2 cellular contexts compared by ENCODE assay signal in the genomic region with DNA sequence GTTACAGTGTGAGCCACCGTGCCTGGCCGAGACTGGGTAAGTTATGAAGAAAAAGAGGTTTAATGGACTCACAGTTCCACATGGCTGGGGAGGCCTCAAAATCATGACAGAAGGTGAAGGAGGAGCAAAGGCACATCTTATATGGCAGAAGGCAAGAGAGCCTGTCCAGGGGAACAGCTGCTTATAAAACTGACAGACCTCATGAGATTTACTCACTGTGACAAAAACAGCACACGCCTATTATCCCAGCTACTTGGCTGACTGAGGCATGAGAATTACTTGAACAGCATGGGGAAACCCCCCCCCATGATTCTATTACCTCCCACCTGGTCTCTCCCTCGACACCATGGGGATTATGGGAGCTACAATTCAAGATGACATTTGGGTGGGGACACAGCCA.
TF ChIP-seq lines count a peak whose summit lies in the region.

No MANE protein-coding gene starts in this region.

TF ChIP-seq in GM23338, 12 proteins besides CTCF, POLR2A, EP300 and RAD21 (continues in another document):
- TF ChIP-seq, protein P1, sequence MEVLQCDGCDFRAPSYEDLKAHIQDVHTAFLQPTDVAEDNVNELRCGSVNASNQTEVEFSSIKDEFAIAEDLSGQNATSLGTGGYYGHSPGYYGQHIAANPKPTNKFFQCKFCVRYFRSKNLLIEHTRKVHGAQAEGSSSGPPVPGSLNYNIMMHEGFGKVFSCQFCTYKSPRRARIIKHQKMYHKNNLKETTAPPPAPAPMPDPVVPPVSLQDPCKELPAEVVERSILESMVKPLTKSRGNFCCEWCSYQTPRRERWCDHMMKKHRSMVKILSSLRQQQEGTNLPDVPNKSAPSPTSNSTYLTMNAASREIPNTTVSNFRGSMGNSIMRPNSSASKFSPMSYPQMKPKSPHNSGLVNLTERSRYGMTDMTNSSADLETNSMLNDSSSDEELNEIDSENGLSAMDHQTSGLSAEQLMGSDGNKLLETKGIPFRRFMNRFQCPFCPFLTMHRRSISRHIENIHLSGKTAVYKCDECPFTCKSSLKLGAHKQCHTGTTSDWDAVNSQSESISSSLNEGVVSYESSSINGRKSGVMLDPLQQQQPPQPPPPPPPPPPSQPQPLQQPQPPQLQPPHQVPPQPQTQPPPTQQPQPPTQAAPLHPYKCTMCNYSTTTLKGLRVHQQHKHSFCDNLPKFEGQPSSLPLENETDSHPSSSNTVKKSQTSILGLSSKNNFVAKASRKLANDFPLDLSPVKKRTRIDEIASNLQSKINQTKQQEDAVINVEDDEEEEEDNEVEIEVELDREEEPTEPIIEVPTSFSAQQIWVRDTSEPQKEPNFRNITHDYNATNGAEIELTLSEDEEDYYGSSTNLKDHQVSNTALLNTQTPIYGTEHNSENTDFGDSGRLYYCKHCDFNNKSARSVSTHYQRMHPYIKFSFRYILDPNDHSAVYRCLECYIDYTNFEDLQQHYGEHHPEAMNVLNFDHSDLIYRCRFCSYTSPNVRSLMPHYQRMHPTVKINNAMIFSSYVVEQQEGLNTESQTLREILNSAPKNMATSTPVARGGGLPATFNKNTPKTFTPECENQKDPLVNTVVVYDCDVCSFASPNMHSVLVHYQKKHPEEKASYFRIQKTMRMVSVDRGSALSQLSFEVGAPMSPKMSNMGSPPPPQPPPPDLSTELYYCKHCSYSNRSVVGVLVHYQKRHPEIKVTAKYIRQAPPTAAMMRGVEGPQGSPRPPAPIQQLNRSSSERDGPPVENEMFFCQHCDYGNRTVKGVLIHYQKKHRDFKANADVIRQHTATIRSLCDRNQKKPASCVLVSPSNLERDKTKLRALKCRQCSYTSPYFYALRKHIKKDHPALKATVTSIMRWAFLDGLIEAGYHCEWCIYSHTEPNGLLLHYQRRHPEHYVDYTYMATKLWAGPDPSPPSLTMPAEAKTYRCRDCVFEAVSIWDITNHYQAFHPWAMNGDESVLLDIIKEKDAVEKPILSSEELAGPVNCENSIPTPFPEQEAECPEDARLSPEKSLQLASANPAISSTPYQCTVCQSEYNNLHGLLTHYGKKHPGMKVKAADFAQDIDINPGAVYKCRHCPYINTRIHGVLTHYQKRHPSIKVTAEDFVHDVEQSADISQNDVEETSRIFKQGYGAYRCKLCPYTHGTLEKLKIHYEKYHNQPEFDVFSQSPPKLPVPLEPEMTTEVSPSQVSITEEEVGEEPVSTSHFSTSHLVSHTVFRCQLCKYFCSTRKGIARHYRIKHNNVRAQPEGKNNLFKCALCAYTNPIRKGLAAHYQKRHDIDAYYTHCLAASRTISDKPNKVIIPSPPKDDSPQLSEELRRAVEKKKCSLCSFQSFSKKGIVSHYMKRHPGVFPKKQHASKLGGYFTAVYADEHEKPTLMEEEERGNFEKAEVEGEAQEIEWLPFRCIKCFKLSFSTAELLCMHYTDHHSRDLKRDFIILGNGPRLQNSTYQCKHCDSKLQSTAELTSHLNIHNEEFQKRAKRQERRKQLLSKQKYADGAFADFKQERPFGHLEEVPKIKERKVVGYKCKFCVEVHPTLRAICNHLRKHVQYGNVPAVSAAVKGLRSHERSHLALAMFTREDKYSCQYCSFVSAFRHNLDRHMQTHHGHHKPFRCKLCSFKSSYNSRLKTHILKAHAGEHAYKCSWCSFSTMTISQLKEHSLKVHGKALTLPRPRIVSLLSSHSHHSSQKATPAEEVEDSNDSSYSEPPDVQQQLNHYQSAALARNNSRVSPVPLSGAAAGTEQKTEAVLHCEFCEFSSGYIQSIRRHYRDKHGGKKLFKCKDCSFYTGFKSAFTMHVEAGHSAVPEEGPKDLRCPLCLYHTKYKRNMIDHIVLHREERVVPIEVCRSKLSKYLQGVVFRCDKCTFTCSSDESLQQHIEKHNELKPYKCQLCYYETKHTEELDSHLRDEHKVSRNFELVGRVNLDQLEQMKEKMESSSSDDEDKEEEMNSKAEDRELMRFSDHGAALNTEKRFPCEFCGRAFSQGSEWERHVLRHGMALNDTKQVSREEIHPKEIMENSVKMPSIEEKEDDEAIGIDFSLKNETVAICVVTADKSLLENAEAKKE (CRISPR knock-in tag; IDR thresholded peaks at IDR 0.05), result no peak
- TF ChIP-seq ZNF331 (CRISPR knock-in tag; IDR thresholded peaks at IDR 0.05; ENCODE audit: low read depth), result no peak
- no peak for TF ChIP-seq CREB1 (CRISPR knock-in tag; IDR thresholded peaks at IDR 0.05; ENCODE audit: low read depth)
- no peak for TF ChIP-seq POLR2AphosphoS5 (IDR thresholded peaks at IDR 0.05; ENCODE audit: low read depth)
- TF ChIP-seq NANOG (IDR thresholded peaks at IDR 0.05; ENCODE audit: borderline replicate concordance), result no peak
- no peak for TF ChIP-seq EZH2 (IDR thresholded peaks at IDR 0.05; ENCODE audit: low read depth, unreplicated experiment)
- no peak for TF ChIP-seq ZNF114 (CRISPR knock-in tag; IDR thresholded peaks at IDR 0.05)
- TF ChIP-seq EZH2phosphoT487 (IDR thresholded peaks at IDR 0.05; ENCODE audit: unreplicated experiment), result no peak
- TF ChIP-seq ETS1 (IDR thresholded peaks at IDR 0.05), result no peak
- no peak for TF ChIP-seq REST (IDR thresholded peaks at IDR 0.05; ENCODE audit: unreplicated experiment)

TF ChIP-seq in WTC11, 78 proteins besides CTCF, POLR2A, EP300 and RAD21 (continued from another document and continues in another):
- TF ChIP-seq, protein P2, sequence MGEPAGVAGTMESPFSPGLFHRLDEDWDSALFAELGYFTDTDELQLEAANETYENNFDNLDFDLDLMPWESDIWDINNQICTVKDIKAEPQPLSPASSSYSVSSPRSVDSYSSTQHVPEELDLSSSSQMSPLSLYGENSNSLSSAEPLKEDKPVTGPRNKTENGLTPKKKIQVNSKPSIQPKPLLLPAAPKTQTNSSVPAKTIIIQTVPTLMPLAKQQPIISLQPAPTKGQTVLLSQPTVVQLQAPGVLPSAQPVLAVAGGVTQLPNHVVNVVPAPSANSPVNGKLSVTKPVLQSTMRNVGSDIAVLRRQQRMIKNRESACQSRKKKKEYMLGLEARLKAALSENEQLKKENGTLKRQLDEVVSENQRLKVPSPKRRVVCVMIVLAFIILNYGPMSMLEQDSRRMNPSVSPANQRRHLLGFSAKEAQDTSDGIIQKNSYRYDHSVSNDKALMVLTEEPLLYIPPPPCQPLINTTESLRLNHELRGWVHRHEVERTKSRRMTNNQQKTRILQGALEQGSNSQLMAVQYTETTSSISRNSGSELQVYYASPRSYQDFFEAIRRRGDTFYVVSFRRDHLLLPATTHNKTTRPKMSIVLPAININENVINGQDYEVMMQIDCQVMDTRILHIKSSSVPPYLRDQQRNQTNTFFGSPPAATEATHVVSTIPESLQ (CRISPR knock-in tag; IDR thresholded peaks at IDR 0.05), result no peak
- TF ChIP-seq ATF3 (CRISPR knock-in tag; conservative IDR thresholded peaks at IDR 0.05), result no peak
- no peak for TF ChIP-seq ZNF425 (CRISPR knock-in tag; conservative IDR thresholded peaks at IDR 0.05)
- no peak for TF ChIP-seq MLX (CRISPR knock-in tag; IDR thresholded peaks at IDR 0.05)
- no peak for TF ChIP-seq SMAD4 (CRISPR knock-in tag; IDR thresholded peaks at IDR 0.05)
- TF ChIP-seq NFE2L1 (CRISPR knock-in tag; IDR thresholded peaks at IDR 0.05), result no peak
- TF ChIP-seq JAZF1 (CRISPR knock-in tag; IDR thresholded peaks at IDR 0.05), result no peak
- no peak for TF ChIP-seq ZSCAN18 (CRISPR knock-in tag; IDR thresholded peaks at IDR 0.05)
- TF ChIP-seq ZNF281 (CRISPR knock-in tag; IDR thresholded peaks at IDR 0.05), result no peak
- TF ChIP-seq RORB (CRISPR knock-in tag; IDR thresholded peaks at IDR 0.05), result no peak
- TF ChIP-seq ZNF671 (CRISPR knock-in tag; IDR thresholded peaks at IDR 0.05), result no peak
- TF ChIP-seq, protein P3, sequence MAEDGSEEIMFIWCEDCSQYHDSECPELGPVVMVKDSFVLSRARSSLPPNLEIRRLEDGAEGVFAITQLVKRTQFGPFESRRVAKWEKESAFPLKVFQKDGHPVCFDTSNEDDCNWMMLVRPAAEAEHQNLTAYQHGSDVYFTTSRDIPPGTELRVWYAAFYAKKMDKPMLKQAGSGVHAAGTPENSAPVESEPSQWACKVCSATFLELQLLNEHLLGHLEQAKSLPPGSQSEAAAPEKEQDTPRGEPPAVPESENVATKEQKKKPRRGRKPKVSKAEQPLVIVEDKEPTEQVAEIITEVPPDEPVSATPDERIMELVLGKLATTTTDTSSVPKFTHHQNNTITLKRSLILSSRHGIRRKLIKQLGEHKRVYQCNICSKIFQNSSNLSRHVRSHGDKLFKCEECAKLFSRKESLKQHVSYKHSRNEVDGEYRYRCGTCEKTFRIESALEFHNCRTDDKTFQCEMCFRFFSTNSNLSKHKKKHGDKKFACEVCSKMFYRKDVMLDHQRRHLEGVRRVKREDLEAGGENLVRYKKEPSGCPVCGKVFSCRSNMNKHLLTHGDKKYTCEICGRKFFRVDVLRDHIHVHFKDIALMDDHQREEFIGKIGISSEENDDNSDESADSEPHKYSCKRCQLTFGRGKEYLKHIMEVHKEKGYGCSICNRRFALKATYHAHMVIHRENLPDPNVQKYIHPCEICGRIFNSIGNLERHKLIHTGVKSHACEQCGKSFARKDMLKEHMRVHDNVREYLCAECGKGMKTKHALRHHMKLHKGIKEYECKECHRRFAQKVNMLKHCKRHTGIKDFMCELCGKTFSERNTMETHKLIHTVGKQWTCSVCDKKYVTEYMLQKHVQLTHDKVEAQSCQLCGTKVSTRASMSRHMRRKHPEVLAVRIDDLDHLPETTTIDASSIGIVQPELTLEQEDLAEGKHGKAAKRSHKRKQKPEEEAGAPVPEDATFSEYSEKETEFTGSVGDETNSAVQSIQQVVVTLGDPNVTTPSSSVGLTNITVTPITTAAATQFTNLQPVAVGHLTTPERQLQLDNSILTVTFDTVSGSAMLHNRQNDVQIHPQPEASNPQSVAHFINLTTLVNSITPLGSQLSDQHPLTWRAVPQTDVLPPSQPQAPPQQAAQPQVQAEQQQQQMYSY (CRISPR knock-in tag; IDR thresholded peaks at IDR 0.05), result no peak
- no peak for TF ChIP-seq GABPB1 (CRISPR knock-in tag; IDR thresholded peaks at IDR 0.05)
- TF ChIP-seq GRHL2 (CRISPR knock-in tag; IDR thresholded peaks at IDR 0.05; ENCODE audit: insufficient replicate concordance, severe bottlenecking), result no peak
- no peak for TF ChIP-seq ZNF423 (CRISPR knock-in tag; IDR thresholded peaks at IDR 0.05)
- no peak for TF ChIP-seq PRRX2 (CRISPR knock-in tag; IDR thresholded peaks at IDR 0.05)
- TF ChIP-seq JUN (CRISPR knock-in tag; IDR thresholded peaks at IDR 0.05), result no peak
- no peak for TF ChIP-seq ZNF121 (CRISPR knock-in tag; IDR thresholded peaks at IDR 0.05)
